ENCODE assay signal across 25 cellular contexts in the genomic region with DNA sequence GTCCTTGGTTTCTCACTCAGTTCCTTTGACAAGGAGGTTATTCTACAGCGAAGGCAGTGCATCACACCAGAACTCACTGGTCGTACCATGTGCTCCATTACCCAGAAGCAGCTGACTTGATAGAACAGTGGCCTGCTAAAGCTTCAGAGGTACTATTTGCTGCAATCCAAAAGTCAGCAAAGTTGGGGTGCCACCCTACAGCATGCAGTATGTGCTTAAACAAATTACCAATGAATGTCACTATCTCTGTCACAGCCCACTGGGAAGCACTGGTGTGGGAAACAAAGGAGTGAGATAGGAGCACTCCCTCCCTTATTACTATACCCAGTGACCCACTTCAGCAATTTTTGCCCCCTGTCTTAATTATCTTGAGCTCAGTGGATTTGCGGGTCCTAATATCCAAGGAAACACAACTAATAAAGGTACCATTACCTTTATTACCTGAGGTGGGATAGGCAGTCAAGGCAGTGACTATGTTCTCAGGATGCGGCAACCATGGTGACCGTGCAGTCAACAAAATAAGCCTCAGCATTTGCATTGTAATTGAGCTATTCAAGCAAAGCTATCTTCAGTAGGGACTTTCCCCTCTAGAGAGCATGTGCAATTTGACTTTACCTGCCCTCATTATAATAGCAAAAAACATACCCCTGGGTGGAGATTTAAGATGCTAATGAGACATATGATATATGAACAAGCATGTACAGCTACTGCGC.
"Had no signal": no experiment of that assay in that cellular context is flagged by ENCODE, and none has a peak within 500 bp of the region (broad histone marks: within the 10 kb centered on the region; RNA-seq: fewer than 3 reads in every experiment).

No MANE protein-coding gene starts in this region.

- DNase-seq: activated B cell treated with CpG ODN at 0.5 μM for 24 hours; activated CD4-positive, alpha-beta T cell treated with anti-CD3 and anti-CD28 coated beads for 36 hours; activated CD8-positive, alpha-beta T cell treated with anti-CD3 and anti-CD28 coated beads, Interleukin-2, amount 10 ng/mL, durations not matched to agents 7 days and 5 days; activated gamma-delta T cell; activated naive CD4-positive, alpha-beta T cell treated with anti-CD3 and anti-CD28 coated beads, Interleukin-2, amount 10 ng/mL, durations not matched to agents 7 days and 5 days; activated naive CD8-positive, alpha-beta T cell treated with anti-CD3 and anti-CD28 coated beads, Interleukin-2, amount 10 ng/mL, durations not matched to agents 7 days and 5 days; brain microvascular endothelial cell; dorsolateral prefrontal cortex; effector memory CD4-positive, alpha-beta T cell; head of caudate nucleus; hypothalamus; kidney glomerular epithelial cell; left lung; lower lobe of right lung; mucosa of descending colon; posterior cingulate gyrus; right cardiac atrium; spleen; stimulated activated naive CD4-positive, alpha-beta T cell treated with Interleukin-2 at 50 U/mL for 16 hours; T-helper 2 cell; testis; transverse colon had no signal

- ATAC-seq: activated CD4-positive, alpha-beta T cell treated with anti-CD3 and anti-CD28 coated beads for 36 hours; activated CD8-positive, alpha-beta T cell treated with anti-CD3 and anti-CD28 coated beads, Interleukin-2, amount 10 ng/mL, durations not matched to agents 7 days and 5 days; left lung; lower lobe of right lung; mucosa of descending colon; right cardiac atrium had no signal

- H3K36me3 ChIP-seq: brain microvascular endothelial cell, left lung, lower lobe of right lung, spleen, transverse colon had no signal

- H3K4me1 Mint-ChIP-seq: activated CD4-positive, alpha-beta T cell treated with anti-CD3 and anti-CD28 coated beads for 36 hours; activated naive CD4-positive, alpha-beta T cell treated with anti-CD3 and anti-CD28 coated beads, Interleukin-2, amount 10 ng/mL, durations not matched to agents 7 days and 5 days; activated naive CD8-positive, alpha-beta T cell treated with anti-CD3 and anti-CD28 coated beads, Interleukin-2, amount 10 ng/mL, durations not matched to agents 7 days and 5 days; nephron had no signal

- H3K27ac Mint-ChIP-seq: activated B cell treated with CpG ODN at 0.5 μM for 24 hours; activated CD4-positive, alpha-beta T cell treated with anti-CD3 and anti-CD28 coated beads for 36 hours; activated CD8-positive, alpha-beta T cell treated with anti-CD3 and anti-CD28 coated beads, Interleukin-2, amount 10 ng/mL, durations not matched to agents 7 days and 5 days; activated naive CD4-positive, alpha-beta T cell treated with anti-CD3 and anti-CD28 coated beads, Interleukin-2, amount 10 ng/mL, durations not matched to agents 7 days and 5 days; activated naive CD8-positive, alpha-beta T cell treated with anti-CD3 and anti-CD28 coated beads, Interleukin-2, amount 10 ng/mL, durations not matched to agents 7 days and 5 days; activated T-helper 1 cell treated with anti-CD3 and anti-CD28 coated beads, Interleukin-12 subunit alpha, Interleukin-12 subunit beta, Interleukin-2, Interleukin-4 antibody, amounts not matched to agents 30 ng/mL and 10 ng/mL and 1 ng/mL, durations not matched to agents 14 hours and 24 hours and 36 hours; nephron had no signal

- H3K9me3 ChIP-seq: lower lobe of right lung, testis had no signal

- H3K27me3 ChIP-seq: brain microvascular endothelial cell, dorsolateral prefrontal cortex, left lung, spleen, testis, transverse colon had no signal

- H3K4me3 Mint-ChIP-seq: activated B cell treated with CpG ODN at 0.5 μM for 24 hours; activated CD4-positive, alpha-beta T cell treated with anti-CD3 and anti-CD28 coated beads for 36 hours; activated CD8-positive, alpha-beta T cell treated with anti-CD3 and anti-CD28 coated beads, Interleukin-2, amount 10 ng/mL, durations not matched to agents 7 days and 5 days; activated naive CD4-positive, alpha-beta T cell treated with anti-CD3 and anti-CD28 coated beads, Interleukin-2, amount 10 ng/mL, durations not matched to agents 7 days and 5 days; activated naive CD8-positive, alpha-beta T cell treated with anti-CD3 and anti-CD28 coated beads, Interleukin-2, amount 10 ng/mL, durations not matched to agents 7 days and 5 days; activated T-helper 1 cell treated with anti-CD3 and anti-CD28 coated beads, Interleukin-12 subunit alpha, Interleukin-12 subunit beta, Interleukin-2, Interleukin-4 antibody, amounts not matched to agents 30 ng/mL and 10 ng/mL and 1 ng/mL, durations not matched to agents 14 hours and 24 hours and 36 hours; nephron had no signal

- H3K4me3 ChIP-seq: coronary artery, dorsolateral prefrontal cortex, left lung, lower lobe of right lung, mucosa of descending colon, spleen, testis, transverse colon had no signal

- H3K4me1 ChIP-seq: left lung, lower lobe of right lung, spleen, testis, transverse colon had no signal

- H3K27me3 Mint-ChIP-seq: activated naive CD4-positive, alpha-beta T cell treated with anti-CD3 and anti-CD28 coated beads, Interleukin-2, amount 10 ng/mL, durations not matched to agents 7 days and 5 days; activated naive CD8-positive, alpha-beta T cell treated with anti-CD3 and anti-CD28 coated beads, Interleukin-2, amount 10 ng/mL, durations not matched to agents 7 days and 5 days had no signal

- H3K27ac ChIP-seq: brain microvascular endothelial cell, coronary artery, dorsolateral prefrontal cortex, left lung, lower lobe of right lung, spleen, testis, transverse colon had no signal

- H3K36me3 Mint-ChIP-seq: activated naive CD4-positive, alpha-beta T cell treated with anti-CD3 and anti-CD28 coated beads, Interleukin-2, amount 10 ng/mL, durations not matched to agents 7 days and 5 days; activated naive CD8-positive, alpha-beta T cell treated with anti-CD3 and anti-CD28 coated beads, Interleukin-2, amount 10 ng/mL, durations not matched to agents 7 days and 5 days had no signal
